In the genomic region with DNA sequence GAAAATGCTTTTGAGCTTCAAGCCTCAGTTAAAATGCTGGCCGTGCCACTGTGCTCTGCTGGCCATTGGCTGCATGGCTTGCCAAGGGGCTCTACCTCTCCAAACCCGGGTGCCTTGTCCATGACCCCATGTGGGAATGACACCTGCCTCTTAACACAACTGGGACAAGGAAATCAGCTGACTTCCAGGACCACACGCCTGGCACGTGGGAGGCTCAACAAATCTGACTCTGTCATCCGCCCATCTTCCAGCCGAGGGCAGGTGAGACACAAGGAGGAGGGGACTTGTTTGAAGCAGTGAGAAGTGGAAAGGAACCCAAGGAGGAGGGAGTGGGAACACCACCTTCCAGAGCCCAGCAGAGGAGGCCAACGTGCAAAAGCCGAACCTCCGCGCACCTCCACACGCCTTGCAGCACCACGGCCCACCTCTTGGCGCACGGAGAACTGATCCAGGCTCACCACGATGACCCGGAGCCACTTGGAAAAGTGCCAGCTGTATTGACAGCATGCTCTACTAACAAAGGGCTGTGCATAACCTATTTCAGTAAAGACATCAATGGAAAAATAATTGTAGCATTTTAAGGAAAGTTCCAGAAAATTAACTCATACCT, we compare ENCODE assay signal across 21 cellular contexts. TPM values are rescaled to one million over a fixed set of nuclear protein-coding genes. Genes with fewer than 3 reads are reported as not detected.
A peak's percentile ranks its signal among the peaks of the same experiment; 100 is the strongest.
DNase-seq lines count a peak whose midpoint lies in the region; ATAC-seq and TF ChIP-seq lines count a peak whose summit lies in the region.
"Had no signal": no experiment of that assay in that cellular context is flagged by ENCODE, and none has a peak within 500 bp of the region (broad histone marks: within the 10 kb centered on the region; RNA-seq: fewer than 3 reads in every experiment).

No MANE protein-coding gene starts in this region.

- H3K36me3 ChIP-seq in HEK293 (ENCODE audit: control insufficient read depth in 2 of 2, insufficient read depth in 1 of 2, low read length in 2 of 2) = no peaks in the 10 kb centered on the region
- H3K36me3 ChIP-seq in gastroesophageal sphincter = peaks cover 0 to 15% of the 10 kb centered on the region in 2 donors
- peaks cover 4 to 32% (median 17%) of the 10 kb centered on the region in 5 donors for H3K36me3 ChIP-seq in subcutaneous abdominal adipose tissue (ENCODE audit: control insufficient read depth in 5 of 5, insufficient read depth in 5 of 5, low read length in 5 of 5)
- H3K36me3 ChIP-seq: BLaER1 treated with 17β-estradiol and CSF1 and Interleukin-3, amounts not matched to agents 10 nM and 100 nM had no signal

- CTCF ChIA-PET in HEK293 (lab: Yijun Ruan, JAX) = no interaction called here

- TF ChIP-seq CTCF in HEK293 (tag by site-specific recombination; IDR thresholded peaks at IDR 0.05) (no peak), VCaP (conservative IDR thresholded peaks at IDR 0.05) (0 out of 2 replicates have a peak, but pooled peaks have one; percentile 13), gastroesophageal sphincter (IDR thresholded peaks at IDR 0.05) (no peak)

- TF ChIP-seq POLR2A in gastroesophageal sphincter (IDR thresholded peaks at IDR 0.05) = no peak

- no peak for ATAC-seq in gastroesophageal sphincter
- ATAC-seq: CD8-positive, alpha-beta T cell; GM12878; HepG2 had no signal

- POLR2A ChIA-PET in HEK293 (lab: Yijun Ruan, JAX) = no interaction called here

- no peaks in the 10 kb centered on the region for H3K4me1 ChIP-seq in HEK293 (ENCODE audit: control insufficient read depth, insufficient read depth, low read length)
- H3K4me1 ChIP-seq in gastroesophageal sphincter = peaks cover 4 to 93% (median 20%) of the 10 kb centered on the region in 3 donors
- peaks cover 15 to 76% (median 71%) of the 10 kb centered on the region in 5 donors for H3K4me1 ChIP-seq in subcutaneous abdominal adipose tissue (ENCODE audit: control insufficient read depth in 5 of 5, insufficient read depth in 5 of 5, low read length in 5 of 5)

- H3K9me3 ChIP-seq in HEK293 (ENCODE audit: control insufficient read depth, insufficient read depth, low read depth, low read length) (no peaks in the 10 kb centered on the region), gastroesophageal sphincter (no peaks in the 10 kb centered on the region), subcutaneous abdominal adipose tissue (ENCODE audit: control insufficient read depth in 5 of 5, low read length in 5 of 5) (no peaks in the 10 kb centered on the region)
- H3K9me3 ChIP-seq: BLaER1 treated with 17β-estradiol and CSF1 and Interleukin-3, amounts not matched to agents 10 nM and 100 nM had no signal

- no peak for DNase-seq in GM19240 (ENCODE audit: insufficient read length, low spot score)
- DNase-seq in NCI-H510A (lab: John Stamatoyannopoulos, UW) = no peak
- no peak for DNase-seq in epidermal melanocyte (ENCODE audit: insufficient read length, low spot score)
- DNase-seq: CD8-positive, alpha-beta T cell; DMS53; EL; HFFc6; MV-4-11; NCI-H187; NCI-H345; NCI-H526; PC-9 had no signal

- H3K4me3 ChIP-seq in HEK293 (ENCODE audit: low read depth, low read length) (no peak overlapping the region), gastroesophageal sphincter (no peak overlapping the region), subcutaneous abdominal adipose tissue (ENCODE audit: low read depth in 1 of 5, low read length in 5 of 5) (no peak overlapping the region)
- H3K4me3 ChIP-seq: BLaER1 treated with 17β-estradiol and CSF1 and Interleukin-3, amounts not matched to agents 10 nM and 100 nM; GM12878; PC-9 had no signal

- 52 to 84% methylated on average over 4 to 9 of the region's 16 CpGs for WGBS in gastroesophageal sphincter (ENCODE audit: low coverage in 1 of 2), 2 donors

- no peak overlapping the region for H3K9ac ChIP-seq in subcutaneous abdominal adipose tissue (ENCODE audit: low read length in 5 of 5)
- H3K9ac ChIP-seq: BLaER1 treated with 17β-estradiol and CSF1 and Interleukin-3, amounts not matched to agents 10 nM and 100 nM; KMS-11 had no signal

- no peaks in the 10 kb centered on the region for H3K27me3 ChIP-seq in gastroesophageal sphincter
- no peaks in the 10 kb centered on the region for H3K27me3 ChIP-seq in subcutaneous abdominal adipose tissue (ENCODE audit: control insufficient read depth in 5 of 5, insufficient read depth in 4 of 5, low read length in 5 of 5)
- H3K27me3 ChIP-seq: BLaER1 treated with 17β-estradiol and CSF1 and Interleukin-3, amounts not matched to agents 10 nM and 100 nM had no signal

- no peak for TF ChIP-seq EP300 in gastroesophageal sphincter (IDR thresholded peaks at IDR 0.05)

- H3K27ac ChIP-seq in HEK293 (ENCODE audit: extremely low read depth, low read depth, low read length) (no peak overlapping the region), VCaP (no peak overlapping the region), gastroesophageal sphincter (peak overlapping the region in 3 of 4 donors; percentile 58 to 69 (median 60)), subcutaneous abdominal adipose tissue (ENCODE audit: low read depth, low read length) (peak overlapping the region; percentile 56)
- H3K27ac ChIP-seq: BLaER1 treated with 17β-estradiol and CSF1 and Interleukin-3, amounts not matched to agents 10 nM and 100 nM; KMS-11; PC-9; RWPE1 had no signal

TF ChIP-seq in HEK293, 187 proteins besides CTCF, POLR2A, EP300 and RAD21:
- TF ChIP-seq TCF7L2 (IDR thresholded peaks at IDR 0.05; ENCODE audit: borderline replicate concordance, low read depth, low read length) (no peak), EGR2 (tag by site-specific recombination; IDR thresholded peaks at IDR 0.05; ENCODE audit: low read depth) (peak; percentile 44; the same call in 1 of the 2 replicates)

RNA-seq across cellular contexts. Expression of gene COL4A1, which starts 38.3 kb away (rescaled TPM):
- 100 to 1,000 TPM; 278 to 618 (median 440) TPM for total RNA-seq in gastroesophageal sphincter
- total RNA-seq: CD8-positive, alpha-beta T cell; HepG2 had no signal

RNA-seq across cellular contexts. Expression of gene COL4A2, which starts 38.4 kb away (rescaled TPM):
- 100 to 1,000 TPM; 478 to 945 (median 543) TPM for total RNA-seq in gastroesophageal sphincter
- total RNA-seq: CD8-positive, alpha-beta T cell had no signal

Comparison
In these comparisons a context has a peak if more than half of its experiments do, and no peak if none do; other contexts are left out.
1. H3K27ac ChIP-seq: peak in gastroesophageal sphincter (3 of 4) and subcutaneous abdominal adipose tissue (single experiment); none in HEK293 (single experiment) and VCaP (single experiment).